18 cellular contexts compared by ENCODE assay signal in genomic region chr6:20620043-20620442, GRCh38.
"Had no signal": no experiment of that assay in that cellular context is flagged by ENCODE, and none has a peak within 500 bp of the region (broad histone marks: within the 10 kb centered on the region; RNA-seq: fewer than 3 reads in every experiment).

No MANE protein-coding gene starts in this region.

- ATAC-seq: gastroesophageal sphincter; heart right ventricle; left ventricle myocardium superior; stimulated activated naive CD8-positive, alpha-beta T cell treated with anti-CD3 and anti-CD28 coated beads, Interleukin-15, amount 100 ng/mL, for 72 hours had no signal

- H3K27ac ChIP-seq: adrenal gland, cardiac muscle cell, dorsolateral prefrontal cortex, epithelial cell of prostate, gastroesophageal sphincter, heart right ventricle, prostate gland, right atrium auricular region, skin epidermis, suprapubic skin, transverse colon, uterus, WERI-Rb-1 had no signal

- H3K36me3 ChIP-seq: adrenal gland, cardiac muscle cell, gastroesophageal sphincter, heart right ventricle, prostate gland, right atrium auricular region, suprapubic skin, transverse colon, uterus had no signal

- H3K9me3 ChIP-seq: adrenal gland, gastroesophageal sphincter, prostate gland, right atrium auricular region, suprapubic skin, transverse colon, uterus had no signal

- DNase-seq: activated CD4-positive, alpha-beta T cell treated with anti-CD3 and anti-CD28 coated beads, Interleukin-2, amount 50 U/mL, for 4 hours; activated gamma-delta T cell; adrenal gland; dorsolateral prefrontal cortex; heart right ventricle; left ventricle myocardium superior; stimulated activated naive CD8-positive, alpha-beta T cell treated with anti-CD3 and anti-CD28 coated beads, Interleukin-15, amount 100 ng/mL, for 72 hours; T-helper 2 cell; transverse colon; uterus; WERI-Rb-1 had no signal

- H3K4me3 ChIP-seq: adrenal gland, cardiac muscle cell, dorsolateral prefrontal cortex, gastroesophageal sphincter, heart right ventricle, prostate gland, right atrium auricular region, skin epidermis, suprapubic skin, transverse colon, uterus had no signal

- H3K4me1 ChIP-seq: prostate gland, suprapubic skin, transverse colon, uterus had no signal

- H3K27me3 ChIP-seq: adrenal gland, cardiac muscle cell, dorsolateral prefrontal cortex, gastroesophageal sphincter, heart right ventricle, right atrium auricular region, suprapubic skin, transverse colon, uterus had no signal
